ENCODE assay signal across 8 cellular contexts in the genomic region with DNA sequence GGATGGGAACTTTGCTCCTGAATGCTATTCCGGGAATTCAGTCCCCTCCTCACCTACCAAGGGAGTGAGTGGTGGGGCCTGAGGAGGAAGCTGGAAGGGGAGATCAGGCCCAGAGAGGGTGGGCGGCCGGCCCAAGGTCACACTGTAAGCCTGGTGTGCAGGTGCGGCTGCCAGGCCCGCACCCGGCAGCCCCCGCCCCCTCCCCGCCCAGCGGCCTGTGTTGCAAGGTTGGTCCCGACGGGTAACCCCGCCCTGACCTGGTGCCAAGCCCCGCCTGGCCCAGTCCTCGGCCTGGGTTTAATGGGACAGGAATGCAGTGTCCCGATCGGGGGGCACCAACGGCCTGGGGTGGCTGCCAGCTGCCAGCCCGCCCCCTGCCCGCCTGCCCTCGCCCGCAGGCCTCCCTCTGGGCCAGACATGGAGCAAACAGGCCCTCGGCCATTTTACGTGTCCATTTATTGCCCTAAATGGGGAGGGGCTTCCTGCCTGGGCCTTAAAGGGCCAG. TPM values are rescaled to one million over a fixed set of nuclear protein-coding genes. Genes with fewer than 3 reads are reported as not detected.
A peak's percentile ranks its signal among the peaks of the same experiment; 100 is the strongest.
DNase-seq lines count a peak whose midpoint lies in the region; ATAC-seq and TF ChIP-seq lines count a peak whose summit lies in the region.

No MANE protein-coding gene starts in this region.

- H4K20me1 ChIP-seq in OCI-LY1 (ENCODE audit: insufficient read depth, low read length) = no peaks in the 10 kb centered on the region

- peaks cover 0 to 24% (median 0%) of the 10 kb centered on the region in 3 donors for H3K36me3 Mint-ChIP-seq in CD8-positive, alpha-beta memory T cell
- no peaks in the 10 kb centered on the region for H3K36me3 Mint-ChIP-seq in progenitor cell of endocrine pancreas (ENCODE audit: insufficient read depth)

- no peak overlapping the region for H2AFZ ChIP-seq in OCI-LY1 (ENCODE audit: low read length)
- H2AFZ ChIP-seq in parathyroid adenoma = no peak overlapping the region

- CTCF ChIA-PET in CD8-positive, alpha-beta memory T cell (lab: Charles Lee) = interaction anchor here (1.0 kb wide), 1 partner anchor 73 kb away, joined by 3 read pairs; no protein-coding TSS in a partner anchor

- H3K4me1 Mint-ChIP-seq in CD8-positive, alpha-beta memory T cell = peaks cover 25 to 64% (median 34%) of the 10 kb centered on the region in 3 donors
- peaks cover 2% of the 10 kb centered on the region for H3K4me1 Mint-ChIP-seq in progenitor cell of endocrine pancreas (ENCODE audit: low read depth)

- DNase-seq in CD8-positive, alpha-beta memory T cell = peak in 3 of 5 donors; percentile 63 to 71 (median 68)
- DNase-seq in epithelial cell of esophagus (ENCODE audit: low read depth) (peak; percentile 73), progenitor cell of endocrine pancreas (ENCODE audit: low spot score, unreplicated experiment) (no peak)

- H3K4me3 ChIP-seq in CD8-positive, alpha-beta memory T cell (ENCODE audit: low read length) = no peak overlapping the region
- peak overlapping the region; percentile 95 for H3K4me3 ChIP-seq in OCI-LY1 (ENCODE audit: low read depth, low read length, poor library complexity, severe bottlenecking)
- H3K4me3 ChIP-seq in epithelial cell of esophagus (ENCODE audit: low read length) = peak overlapping the region; percentile 32
- H3K4me3 ChIP-seq in parathyroid adenoma (ENCODE audit: low read depth, low read length) = peak overlapping the region; percentile 47

- peak overlapping the region in 7 of 8 donors; percentile 7 to 99 (median 95) for H3K27ac Mint-ChIP-seq in CD8-positive, alpha-beta memory T cell
- no peak overlapping the region for H3K27ac Mint-ChIP-seq in progenitor cell of endocrine pancreas

- no peaks in the 10 kb centered on the region for H3K9me3 ChIP-seq in CD8-positive, alpha-beta memory T cell (ENCODE audit: low read length)
- no peaks in the 10 kb centered on the region for H3K9me3 ChIP-seq in OCI-LY1 (ENCODE audit: low read length)
- no peaks in the 10 kb centered on the region for H3K9me3 ChIP-seq in parathyroid adenoma (ENCODE audit: control insufficient read depth, low read length)

- peak overlapping the region; percentile 43 for H3K9ac ChIP-seq in OCI-LY1 (ENCODE audit: low read length)
- H3K9ac ChIP-seq in parathyroid adenoma = no peak overlapping the region

- H3K9me3 Mint-ChIP-seq in CD8-positive, alpha-beta memory T cell = no peaks in the 10 kb centered on the region
- H3K9me3 Mint-ChIP-seq in progenitor cell of endocrine pancreas (ENCODE audit: low read depth) = no peaks in the 10 kb centered on the region

- ATAC-seq in HG03520 (IDR thresholded peaks at IDR 0.05; ENCODE audit: unreplicated experiment) = no peak
- ATAC-seq in GM19035 (IDR thresholded peaks at IDR 0.05; ENCODE audit: unreplicated experiment) = no peak
- no peak for ATAC-seq in HG02642 (IDR thresholded peaks at IDR 0.05; ENCODE audit: poor library complexity, unreplicated experiment)

- peak overlapping the region; percentile 74 for H3K27ac ChIP-seq in CD8-positive, alpha-beta memory T cell (ENCODE audit: low read depth, low read length)
- peak overlapping the region; percentile 76 for H3K27ac ChIP-seq in OCI-LY1 (ENCODE audit: low read depth, low read length, poor library complexity, severe bottlenecking)
- H3K27ac ChIP-seq in parathyroid adenoma = peak overlapping the region; percentile 87

- H3F3A ChIP-seq in OCI-LY1 (ENCODE audit: insufficient read depth, low read length) = no peaks in the 10 kb centered on the region

- no peak for TF ChIP-seq CTCF in OCI-LY1 (IDR thresholded peaks at IDR 0.05; ENCODE audit: low read length)
- TF ChIP-seq CTCF in epithelial cell of esophagus (IDR thresholded peaks at IDR 0.05; ENCODE audit: insufficient read depth, low read depth, low read length, missing control alignments) = no peak
- no peak for TF ChIP-seq CTCF in parathyroid adenoma (IDR thresholded peaks at IDR 0.05)
- no peak for TF ChIP-seq CTCF in progenitor cell of endocrine pancreas (IDR thresholded peaks at IDR 0.05; ENCODE audit: unreplicated experiment)

- H3K4me2 ChIP-seq in OCI-LY1 (ENCODE audit: low read length) (peak overlapping the region; percentile 89), parathyroid adenoma (ENCODE audit: low read length) (peak overlapping the region; percentile 95)

- H3K79me2 ChIP-seq in OCI-LY1 (ENCODE audit: insufficient read depth, low read length) (peaks cover 76% of the 10 kb centered on the region), parathyroid adenoma (peaks cover 82% of the 10 kb centered on the region)

- H3K4me3 Mint-ChIP-seq in CD8-positive, alpha-beta memory T cell = peak overlapping the region; percentile 78 to 92 (median 84)
- H3K4me3 Mint-ChIP-seq in progenitor cell of endocrine pancreas (ENCODE audit: low read depth) = no peak overlapping the region

- POLR2A ChIA-PET in CD8-positive, alpha-beta memory T cell (lab: Charles Lee) = interaction anchor here (0.8 to 2.9 kb wide), 3 partner anchors 43 to 74 kb away, joined by 3 to 15 read pairs (median 3); no protein-coding TSS in a partner anchor

- H3K27me3 ChIP-seq in CD8-positive, alpha-beta memory T cell (ENCODE audit: insufficient read depth, low read length, poor library complexity, severe bottlenecking) = no peaks in the 10 kb centered on the region
- H3K27me3 ChIP-seq in OCI-LY1 (ENCODE audit: insufficient read depth, low read length) (no peaks in the 10 kb centered on the region), parathyroid adenoma (ENCODE audit: control insufficient read depth, insufficient read depth, low read length) (no peaks in the 10 kb centered on the region)

- peaks cover 0 to 3% of the 10 kb centered on the region in 2 donors for H3K27me3 Mint-ChIP-seq in CD8-positive, alpha-beta memory T cell
- H3K27me3 Mint-ChIP-seq in progenitor cell of endocrine pancreas = no peaks in the 10 kb centered on the region

- no peaks in the 10 kb centered on the region for H3K9me2 ChIP-seq in OCI-LY1 (ENCODE audit: low read depth, low read length)

- peaks cover 52% of the 10 kb centered on the region for H3K4me1 ChIP-seq in CD8-positive, alpha-beta memory T cell (ENCODE audit: insufficient read depth, low read length)
- peaks cover 54% of the 10 kb centered on the region for H3K4me1 ChIP-seq in OCI-LY1 (ENCODE audit: insufficient read depth, low read length, severe bottlenecking)
- peaks cover 39% of the 10 kb centered on the region for H3K4me1 ChIP-seq in parathyroid adenoma

- H3K36me3 ChIP-seq in CD8-positive, alpha-beta memory T cell (ENCODE audit: insufficient read depth, low read length) = no peaks in the 10 kb centered on the region
- H3K36me3 ChIP-seq in OCI-LY1 (ENCODE audit: insufficient read depth, low read length) (peaks cover 19% of the 10 kb centered on the region), parathyroid adenoma (ENCODE audit: control insufficient read depth, insufficient read depth, low read length) (no peaks in the 10 kb centered on the region)

RNA-seq across cellular contexts. Expression of gene ZBTB7A, which starts 5.5 kb away (rescaled TPM):
- total RNA-seq in CD8-positive, alpha-beta memory T cell = 10 to 100 TPM; 44.1 to 46.8 TPM
- polyA plus RNA-seq in CD8-positive, alpha-beta memory T cell = 86.1 TPM
- 18.4 and 19.1 TPM in 2 replicates for total RNA-seq in progenitor cell of endocrine pancreas

RNA-seq across cellular contexts. Expression of gene PIAS4, which starts 53.7 kb away (rescaled TPM):
- total RNA-seq in CD8-positive, alpha-beta memory T cell = 10 to 100 TPM; 29.1 to 33.8 TPM
- 6.3 TPM for polyA plus RNA-seq in CD8-positive, alpha-beta memory T cell
- 55.3 and 56.3 TPM in 2 replicates for total RNA-seq in progenitor cell of endocrine pancreas
